ENCODE assay signal across 20 cellular contexts in the genomic region with DNA sequence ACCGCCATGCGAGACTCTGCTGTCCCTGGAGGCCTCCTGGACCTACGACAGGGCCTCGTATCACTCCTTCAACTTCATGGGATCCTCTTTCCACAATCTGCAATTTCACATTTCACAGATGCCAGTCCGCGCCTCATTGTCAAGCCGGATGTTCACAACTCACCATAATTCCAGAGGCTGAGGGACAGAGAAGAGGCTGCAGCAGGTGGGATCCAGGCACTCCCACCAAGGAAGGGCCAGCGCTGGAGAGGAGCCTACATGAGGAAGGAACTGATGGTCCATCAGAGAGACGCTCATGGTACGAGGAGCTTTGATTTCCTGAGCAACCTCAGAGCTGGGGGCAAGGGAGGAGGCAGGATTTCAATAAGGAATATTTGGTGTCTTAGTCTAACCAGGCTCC.
A peak's percentile ranks its signal among the peaks of the same experiment; 100 is the strongest.
DNase-seq lines count a peak whose midpoint lies in the region; ATAC-seq and TF ChIP-seq lines count a peak whose summit lies in the region.
"Had no signal": no experiment of that assay in that cellular context is flagged by ENCODE, and none has a peak within 500 bp of the region (broad histone marks: within the 10 kb centered on the region; RNA-seq: fewer than 3 reads in every experiment).

No MANE protein-coding gene starts in this region.

- H3K27ac ChIP-seq in coronary artery = no peak overlapping the region
- no peak overlapping the region for H3K27ac ChIP-seq in lung (ENCODE audit: low read depth in 1 of 2, low read length in 1 of 2)
- H3K27ac ChIP-seq in stomach = no peak overlapping the region
- no peak overlapping the region for H3K27ac ChIP-seq in MM.1S (ENCODE audit: low read length)
- H3K27ac ChIP-seq: A549, PC-9, RWPE1 had no signal

- H3K36me3 ChIP-seq in lung (ENCODE audit: control insufficient read depth in 2 of 2, insufficient read depth in 2 of 2, low read length in 2 of 2) (no peaks in the 10 kb centered on the region), stomach (no peaks in the 10 kb centered on the region), MM.1S (replicated peaks; ENCODE audit: insufficient read depth, low read length) (no peaks in the 10 kb centered on the region)

- no peak overlapping the region for H3K4me3 ChIP-seq in coronary artery
- no peak overlapping the region for H3K4me3 ChIP-seq in lung
- H3K4me3 ChIP-seq in stomach = no peak overlapping the region
- no peak overlapping the region for H3K4me3 ChIP-seq in MM.1S (ENCODE audit: low read length)
- H3K4me3 ChIP-seq: A549, PC-9 had no signal

- no peaks in the 10 kb centered on the region for H3F3A ChIP-seq in MM.1S (ENCODE audit: insufficient read depth, low read length)

- TF ChIP-seq CTCF in GM13977 (IDR thresholded peaks at IDR 0.05; ENCODE audit: extremely low read depth, insufficient read depth, missing control alignments) (no peak), coronary artery (IDR thresholded peaks at IDR 0.05) (no peak), lung (IDR thresholded peaks at IDR 0.05; ENCODE audit: control extremely low read depth, extremely low read depth) (no peak), stomach (IDR thresholded peaks at IDR 0.05) (no peak), MM.1S (IDR thresholded peaks at IDR 0.05; ENCODE audit: low read length) (no peak)

- intact Hi-C loops in stomach (cut with DNase I; ENCODE audit: low total_unique reads) = no loop called here

- H3K9me2 ChIP-seq in MM.1S (replicated peaks; ENCODE audit: insufficient read depth, low read length) = no peaks in the 10 kb centered on the region

- no peaks in the 10 kb centered on the region for H3K79me2 ChIP-seq in MM.1S (ENCODE audit: low read length)

- 69 to 83% methylated on average over 10 of the region's 10 CpGs for WGBS in lung, 2 donors
- WGBS in stomach, 5 donors = 80 to 92% (median 81%) methylated on average over 10 of the region's 10 CpGs

- H3K27me3 ChIP-seq in lung (ENCODE audit: control insufficient read depth, insufficient read depth) = peaks cover 6% of the 10 kb centered on the region
- peaks cover 0 to 62% (median 0%) of the 10 kb centered on the region in 3 donors for H3K27me3 ChIP-seq in stomach
- peaks cover 34% of the 10 kb centered on the region for H3K27me3 ChIP-seq in MM.1S (replicated peaks; ENCODE audit: insufficient read depth, low read length)

- H4K20me1 ChIP-seq in MM.1S (ENCODE audit: insufficient read depth, low read length) = no peaks in the 10 kb centered on the region

- H3K9me3 ChIP-seq in lung (ENCODE audit: control insufficient read depth in 2 of 2, insufficient read depth in 1 of 2, low read length in 1 of 2) (peaks cover 0 to 22% of the 10 kb centered on the region in 2 donors), stomach (peaks cover 0 to 11% (median 8%) of the 10 kb centered on the region in 4 donors), MM.1S (replicated peaks; ENCODE audit: insufficient read depth, low read length) (no peaks in the 10 kb centered on the region; the same call in 1 of the 2 replicates)
- H3K9me3 ChIP-seq: A549, Caco-2 had no signal

- H3K4me2 ChIP-seq in MM.1S (ENCODE audit: low read depth, low read length) = no peak overlapping the region
- H3K4me2 ChIP-seq: A549, PC-9 had no signal

- H3K4me1 ChIP-seq in lung (ENCODE audit: control insufficient read depth in 2 of 2, insufficient read depth in 2 of 2, low read length in 2 of 2) = no peaks in the 10 kb centered on the region
- H3K4me1 ChIP-seq in stomach = no peaks in the 10 kb centered on the region
- no peaks in the 10 kb centered on the region for H3K4me1 ChIP-seq in MM.1S (ENCODE audit: low read length)
- H3K4me1 ChIP-seq: A549, Caco-2 had no signal

- DNase-seq in GM13977 (ENCODE audit: low spot score) = peak; percentile 7
- DNase-seq in coronary artery (ENCODE audit: low spot score) = peak; percentile 52
- peak; percentile 26 for DNase-seq in lung (ENCODE audit: low spot score)
- DNase-seq in stomach = peak; percentile 17
- no peak for DNase-seq in MM.1S
- no peak for DNase-seq in NOMO-1 treated with DMSO at 0.1 percent for 48 hours (lab: John Stamatoyannopoulos, UW; ENCODE audit: unreplicated experiment)
- no peak for DNase-seq in NCI-H226
- DNase-seq: Caco-2, HFFc6, KG1, MV-4-11, NCI-H1417, NCI-H187, NCI-H2107, NCI-H524 treated with DMSO at 0.1 percent for 48 hours, PC-9, SIG-M5 had no signal

- in situ Hi-C loops in GM13977 (cut with MboI; ENCODE audit: low pct_unique_long_range_greater_than_20kb, low sequenced_read_pairs, unreplicated experiment) = no loop called here

- no peak for TF ChIP-seq POLR2A in stomach (IDR thresholded peaks at IDR 0.05)

- ATAC-seq in lung (ENCODE audit: insufficient read depth, low FRiP score) (no peak), GM21619 (IDR thresholded peaks at IDR 0.05; ENCODE audit: unreplicated experiment) (no peak)
- ATAC-seq: A549 had no signal

- no peak overlapping the region for H2AFZ ChIP-seq in MM.1S (ENCODE audit: low read length)
- H2AFZ ChIP-seq: PC-9 had no signal

- no peak overlapping the region for H3K9ac ChIP-seq in MM.1S (ENCODE audit: low read length)

- TF ChIP-seq EP300 in stomach (IDR thresholded peaks at IDR 0.05) = no peak

Comparison
In these comparisons a context has a peak if more than half of its experiments do, and no peak if none do; other contexts are left out.
1. DNase-seq: peak in GM13977 (single experiment), coronary artery (single experiment), lung (single experiment) and stomach (single experiment); none in MM.1S (single experiment), NOMO-1 treated with DMSO at 0.1 percent for 48 hours (single experiment) and NCI-H226 (single experiment).